Comparison of ENCODE assay signal across 14 cellular contexts in genomic region chr7:40332516-40332915, GRCh38.
DNase-seq lines count a peak whose midpoint lies in the region; ATAC-seq, FAIRE-seq and TF ChIP-seq lines count a peak whose summit lies in the region.
"Had no signal": no experiment of that assay in that cellular context is flagged by ENCODE, and none has a peak within 500 bp of the region (broad histone marks: within the 10 kb centered on the region; RNA-seq: fewer than 3 reads in every experiment).

No MANE protein-coding gene starts in this region.

- H2BK20ac ChIP-seq in H9 (ENCODE audit: low read depth, low read length, poor library complexity, severe bottlenecking) = no peak overlapping the region

- peak overlapping the region; percentile 83 to 96; a peak in 3 of 4 replicates for H3K27ac ChIP-seq in SK-N-SH (ENCODE audit: low read depth in 2 of 2, low read length in 1 of 2)
- H3K27ac ChIP-seq in trophoblast cell (ENCODE audit: low read depth, low read length) = no peak overlapping the region
- no peak overlapping the region for H3K27ac ChIP-seq in H9 (ENCODE audit: insufficient read length, low read depth, low read length)
- H3K27ac ChIP-seq in HepG2 (ENCODE audit: extremely low read length, insufficient read depth, low read length) = no peak overlapping the region
- H3K27ac ChIP-seq in left ventricle myocardium inferior (replicated peaks) = no peak overlapping the region
- H3K27ac ChIP-seq: 22Rv1, HL-60 had no signal

- H2BK5ac ChIP-seq in trophoblast cell (ENCODE audit: low read depth, low read length, poor library complexity) = no peak overlapping the region
- H2BK5ac ChIP-seq in H9 (ENCODE audit: insufficient read length, low read length) = no peak overlapping the region

- no peak for FAIRE-seq in HepG2 (lab: Jason Lieb, UNC)

- no peak for TF ChIP-seq POLR2A in HepG2 (IDR thresholded peaks at IDR 0.05; ENCODE audit: insufficient read depth in 1 of 2, low read depth in 2 of 2, low read length in 2 of 2)

- H3K14ac ChIP-seq in trophoblast cell (ENCODE audit: low read length) = no peak overlapping the region
- no peak overlapping the region for H3K14ac ChIP-seq in H9 (ENCODE audit: insufficient read depth, low read length)

- peaks cover 12 to 17% of the 10 kb centered on the region in 2 experiments; a peak in 3 of 4 replicates for H3K4me1 ChIP-seq in SK-N-SH (ENCODE audit: control insufficient read depth in 1 of 2, insufficient read depth in 2 of 2, low read depth in 1 of 2, low read length in 1 of 2)
- no peaks in the 10 kb centered on the region for H3K4me1 ChIP-seq in trophoblast cell (ENCODE audit: control insufficient read depth in 1 of 2, insufficient read depth in 2 of 2, low read length in 2 of 2)
- H3K4me1 ChIP-seq in H9 (ENCODE audit: insufficient read depth, low read length) = no peaks in the 10 kb centered on the region
- no peaks in the 10 kb centered on the region for H3K4me1 ChIP-seq in HepG2 (ENCODE audit: insufficient read depth, low read length)
- no peaks in the 10 kb centered on the region for H3K4me1 ChIP-seq in left ventricle myocardium inferior

- peak overlapping the region in 1 of 3 experiments; percentile 47; a peak in 2 of 7 replicates for H3K27ac Mint-ChIP-seq in H9
- H3K27ac Mint-ChIP-seq: CD14-positive monocyte; CD8-positive, alpha-beta T cell had no signal

- H3K4ac ChIP-seq in trophoblast cell (ENCODE audit: low read depth, low read length) = no peak overlapping the region
- H3K4ac ChIP-seq in H9 (ENCODE audit: low read depth, low read length) = no peak overlapping the region

- H3K56ac ChIP-seq in H9 (ENCODE audit: insufficient read length, low read depth, low read length) = no peak overlapping the region

- H2BK15ac ChIP-seq in H9 (ENCODE audit: low read depth, low read length) = no peak overlapping the region

- H2BK12ac ChIP-seq in trophoblast cell (ENCODE audit: low read length) (peak overlapping the region; percentile 69), H9 (ENCODE audit: insufficient read length, low read depth, low read length) (no peak overlapping the region)

- H3K9me2 ChIP-seq in SK-N-SH = no peaks in the 10 kb centered on the region

- CTCF ChIA-PET in SK-N-SH (lab: Yijun Ruan, JAX) (interaction anchor here (1.1 to 11.4 kb wide), 4 partner anchors 101 to 1379 kb away, joined by 3 to 66 read pairs (median 10); no protein-coding TSS in a partner anchor), HepG2 (lab: Yijun Ruan, JAX; ENCODE audit: low intra/inter-chr PET ratio, low total read pairs) (interaction anchor here (1.7 kb wide), 1 partner anchor 272 kb away, joined by 5 read pairs; no protein-coding TSS in a partner anchor)

- no TSS peak for BruUV-seq in HepG2 (replicated peaks; lab: Mats Ljungman, UMichigan)

- no peak overlapping the region for H4K12ac ChIP-seq in trophoblast cell (ENCODE audit: low read depth, low read length)

- no peaks in the 10 kb centered on the region for H3K36me3 ChIP-seq in SK-N-SH (replicated peaks in 1 of 2; ENCODE audit: control insufficient read depth in 1 of 2, insufficient read depth in 2 of 2, low read length in 1 of 2)
- H3K36me3 ChIP-seq in trophoblast cell (ENCODE audit: control insufficient read depth in 1 of 2, insufficient read depth in 2 of 2, low read length in 2 of 2) = no peaks in the 10 kb centered on the region
- no peaks in the 10 kb centered on the region for H3K36me3 ChIP-seq in HepG2 (replicated peaks in 1 of 2; ENCODE audit: control insufficient read depth in 1 of 2, insufficient read depth in 2 of 2, low read length in 2 of 2)
- H3K36me3 ChIP-seq in left ventricle myocardium inferior = no peaks in the 10 kb centered on the region

- H3K9ac ChIP-seq in SK-N-SH (no peak overlapping the region), trophoblast cell (ENCODE audit: low read length) (no peak overlapping the region), H9 (ENCODE audit: extremely low read depth, insufficient read length, low read length) (no peak overlapping the region), HepG2 (ENCODE audit: insufficient read depth, low read depth, low read length) (no peak overlapping the region)

- no peaks in the 10 kb centered on the region for H3K27me3 ChIP-seq in SK-N-SH (ENCODE audit: insufficient read depth)
- H3K27me3 ChIP-seq in trophoblast cell (ENCODE audit: insufficient read depth, low read length) = no peaks in the 10 kb centered on the region
- no peaks in the 10 kb centered on the region for H3K27me3 ChIP-seq in H9 (ENCODE audit: insufficient read depth, low read length)
- no peaks in the 10 kb centered on the region for H3K27me3 ChIP-seq in HepG2 (ENCODE audit: control insufficient read depth in 1 of 2, insufficient read depth in 2 of 2, low read length in 2 of 2)
- H3K27me3 ChIP-seq in left ventricle myocardium inferior (ENCODE audit: low read depth) = no peaks in the 10 kb centered on the region

- POLR2A ChIA-PET in SK-N-SH (lab: Yijun Ruan, JAX) (no interaction called here), HepG2 (lab: Yijun Ruan, JAX) (no interaction called here)

- no peak overlapping the region for H2AK5ac ChIP-seq in trophoblast cell (ENCODE audit: low read length)
- H2AK5ac ChIP-seq in H9 (ENCODE audit: insufficient read length, low read length) = no peak overlapping the region

- H2AFZ ChIP-seq in SK-N-SH (ENCODE audit: low read depth) (no peak overlapping the region), trophoblast cell (ENCODE audit: insufficient read depth, low read length, poor library complexity) (no peak overlapping the region), H9 (ENCODE audit: low read length) (no peak overlapping the region), HepG2 (ENCODE audit: low read length) (no peak overlapping the region)

- H3K9me3 ChIP-seq in SK-N-SH (peaks cover 4% of the 10 kb centered on the region; the same call in 1 of the 2 replicates), trophoblast cell (ENCODE audit: insufficient read depth, low read depth, low read length) (no peaks in the 10 kb centered on the region), H9 (ENCODE audit: control insufficient read depth, low read depth, low read length) (no peaks in the 10 kb centered on the region), HepG2 (ENCODE audit: low read length) (no peaks in the 10 kb centered on the region), left ventricle myocardium inferior (replicated peaks) (peaks cover 16% of the 10 kb centered on the region)

- peaks cover 15% of the 10 kb centered on the region for H3F3A ChIP-seq in SK-N-SH (replicated peaks; ENCODE audit: insufficient read depth)

- in situ Hi-C loops in HepG2 (cut with HindIII; ENCODE audit: extremely low pct_ligation_motif_present, low pct_unique_long_range_greater_than_20kb) = no loop called here

- no peak for TF ChIP-seq RAD21 in SK-N-SH (IDR thresholded peaks at IDR 0.05; ENCODE audit: low read length)
- no peak for TF ChIP-seq RAD21 in HepG2 (CRISPR knock-in tag; IDR thresholded peaks at IDR 0.05)

- H3K23ac ChIP-seq in trophoblast cell (ENCODE audit: low read length) = no peak overlapping the region
- no peak overlapping the region for H3K23ac ChIP-seq in H9 (ENCODE audit: insufficient read length, low read depth, low read length)

- H4K8ac ChIP-seq in trophoblast cell (ENCODE audit: low read depth, low read length) = no peak overlapping the region
- H4K8ac ChIP-seq in H9 (replicated peaks; ENCODE audit: insufficient read length, low read depth, low read length) = no peak overlapping the region

- intact Hi-C loops in HepG2 (cut with micrococcal nuclease; ENCODE audit: unreplicated experiment) (no loop called here), left ventricle myocardium inferior (cut with micrococcal nuclease) (no loop called here)

- H3K79me1 ChIP-seq in trophoblast cell (ENCODE audit: low read length) = peaks cover 7% of the 10 kb centered on the region
- H3K79me1 ChIP-seq in H9 (ENCODE audit: insufficient read depth, low read depth, low read length, poor library complexity, severe bottlenecking) = no peaks in the 10 kb centered on the region

- no peak overlapping the region for H4K5ac ChIP-seq in H9 (ENCODE audit: insufficient read length, low read depth, low read length)

- H2BK120ac ChIP-seq in trophoblast cell (ENCODE audit: insufficient read depth, low read length, poor library complexity) (no peak overlapping the region), H9 (ENCODE audit: low read depth, low read length, poor library complexity, severe bottlenecking) (no peak overlapping the region)

- ATAC-seq in SK-N-SH treated with all-trans-retinoic acid at 6 μM for 48 hours = no peak
- ATAC-seq in HepG2 = no peak
- ATAC-seq: CD8-positive, alpha-beta T cell; HCT116 had no signal

- H3K4me2 ChIP-seq in SK-N-SH (no peak overlapping the region), trophoblast cell (ENCODE audit: low read length) (no peak overlapping the region), H9 (ENCODE audit: insufficient read depth, insufficient read length, low read length) (no peak overlapping the region), HepG2 (ENCODE audit: low read depth, low read length) (no peak overlapping the region)

- H4K91ac ChIP-seq in trophoblast cell (ENCODE audit: low read depth, low read length) (no peak overlapping the region), H9 (ENCODE audit: insufficient read length, low read depth, low read length) (no peak overlapping the region)

- H3K4me3 Mint-ChIP-seq in H9 = no peak overlapping the region
- H3K4me3 Mint-ChIP-seq: CD14-positive monocyte; CD8-positive, alpha-beta T cell had no signal

- DNase-seq in SK-N-SH (no peak), medulla oblongata (ENCODE audit: extremely low spot score) (peak; percentile 14), trophoblast cell (no peak), H9 (no peak), HepG2 (ENCODE audit: low spot score) (no peak), left ventricle myocardium inferior (no peak)
- DNase-seq: CD8-positive, alpha-beta T cell; DMS53; GF-D8 had no signal

- H3K27me3 Mint-ChIP-seq in H9 (ENCODE audit: low read depth) = no peaks in the 10 kb centered on the region

- no peaks in the 10 kb centered on the region for H3K79me2 ChIP-seq in SK-N-SH (ENCODE audit: insufficient read depth)
- H3K79me2 ChIP-seq in trophoblast cell (ENCODE audit: control insufficient read depth, insufficient read depth, low read length, poor library complexity) = no peaks in the 10 kb centered on the region
- H3K79me2 ChIP-seq in H9 (ENCODE audit: insufficient read depth, low read length) = no peaks in the 10 kb centered on the region
- H3K79me2 ChIP-seq in HepG2 (ENCODE audit: insufficient read depth, low read length) = no peaks in the 10 kb centered on the region

- TF ChIP-seq CTCF in SK-N-SH (IDR thresholded peaks at IDR 0.05) (no peak), H9 (conservative IDR thresholded peaks at IDR 0.05) (no peak), HepG2 (CRISPR knock-in tag; IDR thresholded peaks at IDR 0.05) (no peak), left ventricle myocardium inferior (IDR thresholded peaks at IDR 0.05; ENCODE audit: borderline replicate concordance) (no peak)

- H3K9me3 Mint-ChIP-seq in H9 = peaks cover 3 to 8% of the 10 kb centered on the region in 2 experiments; a peak in 4 of 5 replicates
- H3K9me3 Mint-ChIP-seq: CD8-positive, alpha-beta T cell had no signal

- no peaks in the 10 kb centered on the region for H3K4me1 Mint-ChIP-seq in H9

- no peaks in the 10 kb centered on the region for H4K20me1 ChIP-seq in SK-N-SH (ENCODE audit: insufficient read depth)
- no peaks in the 10 kb centered on the region for H4K20me1 ChIP-seq in H9 (ENCODE audit: control insufficient read depth, insufficient read depth, insufficient read length)
- no peaks in the 10 kb centered on the region for H4K20me1 ChIP-seq in HepG2 (ENCODE audit: insufficient read depth, low read length)

- TF ChIP-seq EP300 in SK-N-SH (IDR thresholded peaks at IDR 0.05; ENCODE audit: borderline replicate concordance in 1 of 2, low read depth in 1 of 2, low read length in 1 of 2) = no peak
- no peak for TF ChIP-seq EP300 in HepG2 (IDR thresholded peaks at IDR 0.05; ENCODE audit: low read depth in 2 of 2, low read length in 2 of 2)
- no peak for TF ChIP-seq EP300 in HepG2 (CRISPR knock-in tag; IDR thresholded peaks at IDR 0.05; ENCODE audit: borderline replicate concordance)

- H3K18ac ChIP-seq in trophoblast cell (ENCODE audit: low read length) (no peak overlapping the region), H9 (ENCODE audit: insufficient read length, low read depth, low read length) (no peak overlapping the region)

- H3K4me3 ChIP-seq in SK-N-SH (ENCODE audit: low read depth in 2 of 2, low read length in 1 of 2) (no peak overlapping the region), trophoblast cell (ENCODE audit: low read depth, low read length) (no peak overlapping the region), HepG2 (replicated peaks in 1 of 3; ENCODE audit: insufficient read depth in 1 of 3, low read depth in 2 of 3, low read length in 3 of 3) (no peak overlapping the region), left ventricle myocardium inferior (no peak overlapping the region)

- no peaks in the 10 kb centered on the region; a peak in 2 of 7 replicates for H3K36me3 Mint-ChIP-seq in H9 (ENCODE audit: insufficient read depth in 1 of 3, low read depth in 3 of 3)
- H3K36me3 Mint-ChIP-seq: CD14-positive monocyte; CD8-positive, alpha-beta T cell had no signal

- H3K23me2 ChIP-seq in H9 (ENCODE audit: insufficient read length, low read depth, low read length, poor library complexity, severe bottlenecking) = no peaks in the 10 kb centered on the region

- no peak overlapping the region for H3T11ph ChIP-seq in H9 (ENCODE audit: low read length)

Comparison
In these comparisons a context has a peak if more than half of its experiments do, and no peak if none do; other contexts are left out.
1. H3K27ac ChIP-seq: peak in SK-N-SH (2 of 2); none in trophoblast cell (single experiment), H9 (single experiment), HepG2 (single experiment) and left ventricle myocardium inferior (single experiment).